21 cellular contexts compared by ENCODE assay signal in the genomic region with DNA sequence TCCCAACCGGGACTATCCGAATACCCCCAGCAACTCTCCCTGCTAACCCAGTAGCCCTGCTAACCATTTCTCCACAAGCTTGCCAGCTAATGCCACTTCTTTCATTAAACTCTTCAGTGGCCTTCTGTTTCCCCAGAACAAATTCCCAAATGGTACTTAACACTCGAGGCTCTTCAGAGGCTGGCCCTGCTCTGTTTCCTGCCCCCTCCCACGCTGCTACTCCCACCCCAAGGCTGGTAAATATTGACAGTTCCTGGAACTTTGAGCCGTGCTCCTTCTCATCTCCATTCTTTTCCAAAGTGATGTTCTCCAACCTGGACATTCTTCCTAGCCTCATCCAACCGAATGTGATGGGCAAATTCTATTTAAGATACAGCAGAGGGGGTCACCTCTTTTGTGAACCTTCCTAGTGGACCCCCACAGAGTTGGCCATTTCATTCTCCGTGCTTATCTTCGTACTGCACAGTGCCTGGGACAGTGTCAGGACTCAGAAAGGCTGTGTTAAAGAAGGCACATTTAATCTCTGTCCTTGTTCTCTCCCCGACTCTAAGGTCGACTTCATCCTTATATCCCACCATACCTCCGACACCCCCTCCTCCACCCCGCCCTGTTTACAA. TPM values are rescaled to one million over a fixed set of nuclear protein-coding genes. Genes with fewer than 3 reads are reported as not detected.
A peak's percentile ranks its signal among the peaks of the same experiment; 100 is the strongest.
DNase-seq lines count a peak whose midpoint lies in the region; ATAC-seq and TF ChIP-seq lines count a peak whose summit lies in the region.
"Had no signal": no experiment of that assay in that cellular context is flagged by ENCODE, and none has a peak within 500 bp of the region (broad histone marks: within the 10 kb centered on the region; RNA-seq: fewer than 3 reads in every experiment).

No MANE protein-coding gene starts in this region.

- no peak for TF ChIP-seq CTCF in CD4-positive, alpha-beta T cell (IDR thresholded peaks at IDR 0.05)
- TF ChIP-seq CTCF in neural crest cell (conservative IDR thresholded peaks at IDR 0.05) = no peak
- no peak for TF ChIP-seq CTCF in tibial artery (IDR thresholded peaks at IDR 0.05)
- no peak for TF ChIP-seq CTCF in RWPE1 (conservative IDR thresholded peaks at IDR 0.05; ENCODE audit: low read depth)
- no peak for TF ChIP-seq CTCF in SK-N-SH (IDR thresholded peaks at IDR 0.05)

- H2AFZ ChIP-seq in SK-N-SH (ENCODE audit: low read depth) = no peak overlapping the region

- H3K36me3 Mint-ChIP-seq in CD4-positive, alpha-beta T cell (ENCODE audit: low read depth) = peaks cover 4% of the 10 kb centered on the region
- peaks cover 2% of the 10 kb centered on the region for H3K36me3 Mint-ChIP-seq in neural crest cell (ENCODE audit: low read depth)

- intact Hi-C loops in CD4-positive, alpha-beta T cell (cut with DNase I, micrococcal nuclease) = no loop called here
- intact Hi-C loops in tibial artery (cut with DNase I; ENCODE audit: low total_unique reads) = loop anchor here (5.0 kb wide), 1 partner anchor 902 kb away; no protein-coding TSS in a partner anchor

- H3K4me1 ChIP-seq in tibial artery (peaks cover 0 to 16% (median 9%) of the 10 kb centered on the region in 4 donors), SK-N-SH (ENCODE audit: control insufficient read depth in 1 of 2, insufficient read depth in 2 of 2, low read depth in 1 of 2, low read length in 1 of 2) (peaks cover 0 to 8% of the 10 kb centered on the region in 2 experiments; a peak in 1 of 4 replicates)

- no peak overlapping the region for H3K9ac ChIP-seq in SK-N-SH

- H3K4me1 Mint-ChIP-seq in CD4-positive, alpha-beta T cell (ENCODE audit: low read depth) = peaks cover 18% of the 10 kb centered on the region
- H3K4me1 Mint-ChIP-seq in neural crest cell = peaks cover 12% of the 10 kb centered on the region

- peaks cover 10% of the 10 kb centered on the region for H3K27me3 Mint-ChIP-seq in CD4-positive, alpha-beta T cell
- H3K27me3 Mint-ChIP-seq in neural crest cell (ENCODE audit: low read depth) = no peaks in the 10 kb centered on the region

- no peak overlapping the region for H3K4me3 ChIP-seq in tibial artery
- no peak overlapping the region for H3K4me3 ChIP-seq in SK-N-SH (ENCODE audit: low read depth in 2 of 2, low read length in 1 of 2)
- H3K4me3 ChIP-seq: GM12878 had no signal

- no peaks in the 10 kb centered on the region for H3K36me3 ChIP-seq in tibial artery
- no peaks in the 10 kb centered on the region for H3K36me3 ChIP-seq in SK-N-SH (replicated peaks in 1 of 2; ENCODE audit: control insufficient read depth in 1 of 2, insufficient read depth in 2 of 2, low read length in 1 of 2)

- no peak overlapping the region for H3K4me2 ChIP-seq in SK-N-SH

- CTCF ChIA-PET in CD4-positive, alpha-beta T cell (lab: Charles Lee) = no interaction called here
- CTCF ChIA-PET in RWPE1 (lab: Yijun Ruan, JAX) (interaction anchor here (0.6 kb wide), 1 partner anchor 1620 kb away, joined by 3 read pairs; no protein-coding TSS in a partner anchor), SK-N-SH (lab: Yijun Ruan, JAX) (interaction anchor here (0.7 kb wide), 1 partner anchor 16 kb away, joined by 4 read pairs; no protein-coding TSS in a partner anchor)

- H3K27me3 ChIP-seq in CD4-positive, alpha-beta T cell (ENCODE audit: control insufficient read depth, insufficient read depth, low read length) = no peaks in the 10 kb centered on the region
- H3K27me3 ChIP-seq in tibial artery (no peaks in the 10 kb centered on the region), SK-N-SH (ENCODE audit: insufficient read depth) (no peaks in the 10 kb centered on the region)

- peak overlapping the region; percentile 48 for H3K4me3 Mint-ChIP-seq in CD4-positive, alpha-beta T cell
- H3K4me3 Mint-ChIP-seq in neural crest cell = peak overlapping the region; percentile 45
- H3K4me3 Mint-ChIP-seq: H9 had no signal

- no peaks in the 10 kb centered on the region for H3K9me2 ChIP-seq in SK-N-SH

- POLR2A ChIA-PET in CD4-positive, alpha-beta T cell (lab: Charles Lee) = no interaction called here
- POLR2A ChIA-PET in RWPE1 (lab: Yijun Ruan, JAX; ENCODE audit: low non-redundant PET) = no interaction called here
- POLR2A ChIA-PET in SK-N-SH (lab: Yijun Ruan, JAX) = no interaction called here

- H3K27ac Mint-ChIP-seq in CD4-positive, alpha-beta T cell = no peak overlapping the region
- H3K27ac Mint-ChIP-seq in neural crest cell (ENCODE audit: unreplicated experiment) = no peak overlapping the region
- H3K27ac Mint-ChIP-seq: H9, T-helper 17 cell had no signal

- H3K79me2 ChIP-seq in SK-N-SH (ENCODE audit: insufficient read depth) = peaks cover 18% of the 10 kb centered on the region

- no peaks in the 10 kb centered on the region for H3K9me3 Mint-ChIP-seq in CD4-positive, alpha-beta T cell
- no peaks in the 10 kb centered on the region for H3K9me3 Mint-ChIP-seq in neural crest cell
- H3K9me3 Mint-ChIP-seq: H9 had no signal

- no peak for ATAC-seq in CD4-positive, alpha-beta T cell (ENCODE audit: poor library complexity)
- ATAC-seq: GM12878, Right ventricle myocardium inferior, T-helper 17 cell had no signal

- no peaks in the 10 kb centered on the region for H3K9me3 ChIP-seq in CD4-positive, alpha-beta T cell (ENCODE audit: control insufficient read depth, low read length)
- no peaks in the 10 kb centered on the region for H3K9me3 ChIP-seq in tibial artery
- H3K9me3 ChIP-seq in SK-N-SH = no peaks in the 10 kb centered on the region

- H3K27ac ChIP-seq in CD4-positive, alpha-beta T cell (ENCODE audit: low read depth, low read length) = no peak overlapping the region
- H3K27ac ChIP-seq in tibial artery (no peak overlapping the region), RWPE1 (no peak overlapping the region), SK-N-SH (ENCODE audit: low read depth in 2 of 2, low read length in 1 of 2) (no peak overlapping the region)
- H3K27ac ChIP-seq: C4-2B had no signal

- TF ChIP-seq RAD21 in SK-N-SH (IDR thresholded peaks at IDR 0.05; ENCODE audit: low read length) = no peak

- TF ChIP-seq EP300 in SK-N-SH (IDR thresholded peaks at IDR 0.05; ENCODE audit: borderline replicate concordance in 1 of 2, low read depth in 1 of 2, low read length in 1 of 2) = no peak

- DNase-seq in NCI-H510A treated with DMSO at 0.1 percent for 48 hours (lab: John Stamatoyannopoulos, UW) = peak; percentile 8
- no peak for DNase-seq in NCI-H510A (lab: John Stamatoyannopoulos, UW)
- no peak for DNase-seq in CD4-positive, alpha-beta T cell
- DNase-seq in NCI-H69 (lab: John Stamatoyannopoulos, UW) = peak; percentile 10
- no peak for DNase-seq in neural crest cell (ENCODE audit: low read depth, low spot score)
- no peak for DNase-seq in tibial artery
- no peak for DNase-seq in RWPE1 (ENCODE audit: low spot score)
- no peak for DNase-seq in SK-N-SH
- DNase-seq: DND-41, H9, KG1, NCI-H1105, NCI-H146, NCI-H2029, NCI-H446, NCI-H774, SW 1271, T-helper 17 cell had no signal

- no peaks in the 10 kb centered on the region for H4K20me1 ChIP-seq in SK-N-SH (ENCODE audit: insufficient read depth)

- H3F3A ChIP-seq in SK-N-SH (replicated peaks; ENCODE audit: insufficient read depth) = no peaks in the 10 kb centered on the region

- WGBS in SK-N-SH (ENCODE audit: low lambda C conversion rate) = 79% methylated on average over 11 of the region's 12 CpGs

TF ChIP-seq in SK-N-SH, 30 proteins besides CTCF, POLR2A, EP300 and RAD21:
- no peak for TF ChIP-seq FOSL2 (IDR thresholded peaks at IDR 0.05; ENCODE audit: borderline replicate concordance, low read depth)
- no peak for TF ChIP-seq RCOR1 (IDR thresholded peaks at IDR 0.05; ENCODE audit: low read length)
- TF ChIP-seq, protein P1, sequence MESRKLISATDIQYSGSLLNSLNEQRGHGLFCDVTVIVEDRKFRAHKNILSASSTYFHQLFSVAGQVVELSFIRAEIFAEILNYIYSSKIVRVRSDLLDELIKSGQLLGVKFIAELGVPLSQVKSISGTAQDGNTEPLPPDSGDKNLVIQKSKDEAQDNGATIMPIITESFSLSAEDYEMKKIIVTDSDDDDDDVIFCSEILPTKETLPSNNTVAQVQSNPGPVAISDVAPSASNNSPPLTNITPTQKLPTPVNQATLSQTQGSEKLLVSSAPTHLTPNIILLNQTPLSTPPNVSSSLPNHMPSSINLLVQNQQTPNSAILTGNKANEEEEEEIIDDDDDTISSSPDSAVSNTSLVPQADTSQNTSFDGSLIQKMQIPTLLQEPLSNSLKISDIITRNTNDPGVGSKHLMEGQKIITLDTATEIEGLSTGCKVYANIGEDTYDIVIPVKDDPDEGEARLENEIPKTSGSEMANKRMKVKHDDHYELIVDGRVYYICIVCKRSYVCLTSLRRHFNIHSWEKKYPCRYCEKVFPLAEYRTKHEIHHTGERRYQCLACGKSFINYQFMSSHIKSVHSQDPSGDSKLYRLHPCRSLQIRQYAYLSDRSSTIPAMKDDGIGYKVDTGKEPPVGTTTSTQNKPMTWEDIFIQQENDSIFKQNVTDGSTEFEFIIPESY (IDR thresholded peaks at IDR 0.05; ENCODE audit: borderline replicate concordance, low read depth) = no peak
- no peak for TF ChIP-seq TAF1 (IDR thresholded peaks at IDR 0.05; ENCODE audit: borderline replicate concordance, low read depth, low read length)
- TF ChIP-seq TEAD4 (IDR thresholded peaks at IDR 0.05; ENCODE audit: borderline replicate concordance, insufficient read depth) = no peak
- TF ChIP-seq, protein P2, sequence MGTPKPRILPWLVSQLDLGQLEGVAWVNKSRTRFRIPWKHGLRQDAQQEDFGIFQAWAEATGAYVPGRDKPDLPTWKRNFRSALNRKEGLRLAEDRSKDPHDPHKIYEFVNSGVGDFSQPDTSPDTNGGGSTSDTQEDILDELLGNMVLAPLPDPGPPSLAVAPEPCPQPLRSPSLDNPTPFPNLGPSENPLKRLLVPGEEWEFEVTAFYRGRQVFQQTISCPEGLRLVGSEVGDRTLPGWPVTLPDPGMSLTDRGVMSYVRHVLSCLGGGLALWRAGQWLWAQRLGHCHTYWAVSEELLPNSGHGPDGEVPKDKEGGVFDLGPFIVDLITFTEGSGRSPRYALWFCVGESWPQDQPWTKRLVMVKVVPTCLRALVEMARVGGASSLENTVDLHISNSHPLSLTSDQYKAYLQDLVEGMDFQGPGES (IDR thresholded peaks at IDR 0.05; ENCODE audit: low read depth, low read length) = no peak

RNA-seq across cellular contexts. Expression of a gene that starts 3.2 kb away (rescaled TPM):
- 10 to 100 TPM; 29.3 to 31.4 TPM for total RNA-seq in CD4-positive, alpha-beta T cell
- 60.3 and 61.1 TPM in 2 replicates for total RNA-seq in neural crest cell
- polyA plus RNA-seq in SK-N-SH (2012; rRNA removed) = 18.2 and 22.8 TPM in 2 replicates
- 19.7 and 20.6 TPM in 2 replicates for polyA plus RNA-seq in SK-N-SH (2012; cell fraction: cytosol; rRNA removed)
- 26.5 and 51.8 TPM in 2 replicates for polyA plus RNA-seq in SK-N-SH (2012; cell fraction: nucleus; rRNA removed)

Comparison
In these comparisons a context has a peak if more than half of its experiments do, and no peak if none do; other contexts are left out.
1. DNase-seq: peak in NCI-H510A treated with DMSO at 0.1 percent for 48 hours (single experiment) and NCI-H69 (single experiment); none in NCI-H510A (single experiment), CD4-positive, alpha-beta T cell (0 of 10), neural crest cell (single experiment), tibial artery (0 of 2), RWPE1 (single experiment) and SK-N-SH (single experiment).